In genomic region chr15:34810455-34811146, GRCh38 we compare ENCODE assay signal across 1 cellular context.
TF ChIP-seq lines count a peak whose summit lies in the region.

No MANE protein-coding gene starts in this region.

TF ChIP-seq in SK-N-SH, 30 proteins besides CTCF, POLR2A, EP300 and RAD21 (continued from another document):
- peak; percentile 86 for TF ChIP-seq PBX3 (IDR thresholded peaks at IDR 0.05)
- TF ChIP-seq SMC3 (IDR thresholded peaks at IDR 0.05; ENCODE audit: low read depth, low read length), result no peak
- TF ChIP-seq POLR2AphosphoS5 (IDR thresholded peaks at IDR 0.05; ENCODE audit: low read depth, low read length), result peak; percentile 45; the same call in 1 of the 2 replicates
- no peak for TF ChIP-seq IRF3 (IDR thresholded peaks at IDR 0.05; ENCODE audit: low read depth, low read length)
- TF ChIP-seq RXRA (IDR thresholded peaks at IDR 0.05; ENCODE audit: borderline replicate concordance, low read depth), result peak; percentile 65
- TF ChIP-seq TAF1 (IDR thresholded peaks at IDR 0.05; ENCODE audit: borderline replicate concordance, low read depth, low read length), result peak; percentile 15; the same call in 1 of the 2 replicates
- peak; percentile 58 for TF ChIP-seq NFIC (IDR thresholded peaks at IDR 0.05; ENCODE audit: borderline replicate concordance)
- TF ChIP-seq TCF12 (IDR thresholded peaks at IDR 0.05), result peak; percentile 90
- peak; percentile 87 for TF ChIP-seq MAX (IDR thresholded peaks at IDR 0.05; ENCODE audit: low read depth)
- TF ChIP-seq TEAD4 (IDR thresholded peaks at IDR 0.05; ENCODE audit: borderline replicate concordance, insufficient read depth), result peak; percentile 92
- no peak for TF ChIP-seq ELF1 (IDR thresholded peaks at IDR 0.05)
TF ChIP-seq in SK-N-SH: peak in this region for 14.
